Comparison of ENCODE assay signal across 1 cellular context in the genomic region with DNA sequence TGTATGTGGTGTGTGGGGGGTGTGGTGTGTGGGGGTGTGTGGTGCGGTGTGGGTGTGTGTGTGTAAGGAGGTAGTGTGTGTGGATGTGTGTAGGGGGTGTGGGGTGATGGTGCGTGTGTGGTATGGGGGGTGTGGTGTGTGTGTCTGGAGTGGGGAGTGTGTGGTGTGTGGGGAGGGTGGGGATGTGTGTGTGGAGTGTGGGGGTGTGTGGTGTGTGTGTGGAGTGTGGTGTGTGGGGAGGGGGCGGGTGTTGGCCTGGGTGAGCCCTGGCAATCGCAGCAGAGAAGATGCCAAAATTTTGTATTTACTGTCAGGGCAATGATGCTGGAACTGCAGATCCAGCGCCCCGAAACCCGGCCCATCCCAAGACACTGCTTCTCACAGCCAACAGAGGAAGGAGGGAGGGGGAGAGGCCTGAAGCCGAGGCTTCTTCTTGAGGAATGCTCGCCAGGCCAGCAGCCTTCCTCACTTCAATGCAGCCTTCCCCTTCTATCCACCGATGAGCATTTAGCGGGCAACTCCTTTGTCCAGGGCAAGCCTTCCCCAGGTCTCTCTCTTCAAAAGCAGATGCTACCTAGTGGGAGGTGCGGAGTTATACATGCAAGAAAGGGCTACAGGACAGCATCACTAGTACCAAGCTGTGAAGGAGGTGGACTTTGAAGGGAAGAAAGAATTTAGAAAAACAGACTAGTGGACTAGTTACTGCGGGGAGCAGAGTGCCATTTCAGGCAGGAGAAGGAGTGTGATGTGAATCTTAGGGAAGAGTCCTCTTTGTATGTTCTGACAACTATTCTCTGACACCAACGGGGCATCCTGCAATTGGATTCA.
TF ChIP-seq lines count a peak whose summit lies in the region.

No MANE protein-coding gene starts in this region.

TF ChIP-seq in IMR-90, 13 proteins besides CTCF, POLR2A, EP300 and RAD21 (continued from another document):
- TF ChIP-seq MXI1 (IDR thresholded peaks at IDR 0.05; ENCODE audit: borderline replicate concordance, low read depth, low read length), result no peak
- no peak for TF ChIP-seq NFE2L2 (IDR thresholded peaks at IDR 0.05; ENCODE audit: low read depth, low read length)
- TF ChIP-seq CEBPB (IDR thresholded peaks at IDR 0.05; ENCODE audit: low read depth, low read length), result no peak
- no peak for TF ChIP-seq CHD1 (IDR thresholded peaks at IDR 0.05; ENCODE audit: low read depth, low read length)
- TF ChIP-seq RCOR1 (IDR thresholded peaks at IDR 0.05; ENCODE audit: insufficient replicate concordance, low read length), result no peak
- TF ChIP-seq, protein P1, sequence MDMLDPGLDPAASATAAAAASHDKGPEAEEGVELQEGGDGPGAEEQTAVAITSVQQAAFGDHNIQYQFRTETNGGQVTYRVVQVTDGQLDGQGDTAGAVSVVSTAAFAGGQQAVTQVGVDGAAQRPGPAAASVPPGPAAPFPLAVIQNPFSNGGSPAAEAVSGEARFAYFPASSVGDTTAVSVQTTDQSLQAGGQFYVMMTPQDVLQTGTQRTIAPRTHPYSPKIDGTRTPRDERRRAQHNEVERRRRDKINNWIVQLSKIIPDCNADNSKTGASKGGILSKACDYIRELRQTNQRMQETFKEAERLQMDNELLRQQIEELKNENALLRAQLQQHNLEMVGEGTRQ (IDR thresholded peaks at IDR 0.05; ENCODE audit: low read depth, low read length), result no peak
- no peak for TF ChIP-seq FOS (IDR thresholded peaks at IDR 0.05; ENCODE audit: low read depth, low read length)
- no peak for TF ChIP-seq BHLHE40 (IDR thresholded peaks at IDR 0.05; ENCODE audit: low read depth, low read length)
- TF ChIP-seq MAZ (IDR thresholded peaks at IDR 0.05; ENCODE audit: borderline replicate concordance, low read depth, low read length), result no peak
TF ChIP-seq in IMR-90: peak in this region for 0.
